32 cellular contexts compared by ENCODE assay signal in genomic region chr15:44045661-44046060, GRCh38.
"Had no signal": no experiment of that assay in that cellular context is flagged by ENCODE, and none has a peak within 500 bp of the region (broad histone marks: within the 10 kb centered on the region; RNA-seq: fewer than 3 reads in every experiment).

No MANE protein-coding gene starts in this region.

- DNase-seq: activated CD4-positive, alpha-beta memory T cell treated with anti-CD3 and anti-CD28 coated beads for 36 hours; activated CD4-positive, alpha-beta T cell treated with anti-CD3 and anti-CD28 coated beads for 36 hours; activated CD4-positive, alpha-beta T cell treated with anti-CD3 and anti-CD28 coated beads, Interleukin-2, amount 10 ng/mL, durations not matched to agents 24 days and 14 days; activated CD4-positive, CD25-positive, alpha-beta regulatory T cell; activated CD4-positive, CD25-positive, alpha-beta regulatory T cell treated with anti-CD3 and anti-CD28 coated beads, Interleukin-2, amount 50 U/mL, for 72 hours; activated CD8-positive, alpha-beta memory T cell treated with anti-CD3 and anti-CD28 coated beads, Interleukin-2, amount 10 ng/mL, durations not matched to agents 7 days and 5 days; activated CD8-positive, alpha-beta memory T cell treated with anti-CD3 and anti-CD28 coated beads, Interleukin-2, amount 50 U/mL, for 4 hours; activated CD8-positive, alpha-beta T cell treated with anti-CD3 and anti-CD28 coated beads, Interleukin-2, amount 10 ng/mL, durations not matched to agents 7 days and 5 days; activated effector memory CD4-positive, alpha-beta T cell treated with Interleukin-2 at 50 U/mL for 16 hours; activated gamma-delta T cell treated with Interleukin-2 at 50 U/mL for 16 hours; activated naive CD4-positive, alpha-beta T cell treated with anti-CD3 and anti-CD28 coated beads, Interleukin-2, amount 50 U/mL, for 16 hours; activated naive CD4-positive, alpha-beta T cell treated with Interleukin-2 at 50 U/mL for 16 hours; activated T-cell treated with anti-CD3 and anti-CD28 coated beads, Interleukin-2, amount 50 U/mL, for 1 hour; activated T-cell treated with anti-CD3 and anti-CD28 coated beads, Interleukin-2, amount 50 U/mL, for 48 hours; central memory CD4-positive, alpha-beta T cell; cerebellar nuclear complex; colonic mucosa; effector CD8-positive, alpha-beta T cell; erythroblast; foreskin keratinocyte; gastrocnemius medialis; glutamatergic neuron; heart left ventricle; T-helper 2 cell had no signal

- H3K9me3 Mint-ChIP-seq: activated CD4-positive, alpha-beta memory T cell treated with anti-CD3 and anti-CD28 coated beads for 36 hours; activated CD4-positive, alpha-beta T cell treated with anti-CD3 and anti-CD28 coated beads, Interleukin-2, amount 10 ng/mL, durations not matched to agents 24 days and 14 days; activated T-helper 1 cell treated with anti-CD3 and anti-CD28 coated beads, Interleukin-12 subunit alpha, Interleukin-12 subunit beta, Interleukin-2, Interleukin-4 antibody, amounts not matched to agents 30 ng/mL and 10 ng/mL and 1 ng/mL, durations not matched to agents 14 hours and 24 hours and 36 hours; dendritic cell treated with granulocyte-macrophage colony-stimulating factor and Interleukin-4, amounts not matched to agents 40 ng/mL and 50 ng/mL, for 4 days had no signal

- H3K4me3 ChIP-seq: ascending aorta, breast epithelium, cardiac muscle cell, colonic mucosa, esophagus muscularis mucosa, gastrocnemius medialis, heart left ventricle had no signal

- H3K36me3 Mint-ChIP-seq: activated CD4-positive, alpha-beta memory T cell treated with anti-CD3 and anti-CD28 coated beads for 36 hours; activated CD8-positive, alpha-beta memory T cell treated with anti-CD3 and anti-CD28 coated beads, Interleukin-2, amount 10 ng/mL, durations not matched to agents 7 days and 5 days; activated naive CD8-positive, alpha-beta T cell had no signal

- H3K27me3 ChIP-seq: ascending aorta, breast epithelium, cardiac muscle cell, colonic mucosa, esophagus muscularis mucosa, foreskin keratinocyte, gastrocnemius medialis, heart left ventricle had no signal

- H3K4me3 Mint-ChIP-seq: activated CD4-positive, alpha-beta memory T cell treated with anti-CD3 and anti-CD28 coated beads for 36 hours; activated CD4-positive, alpha-beta T cell treated with anti-CD3 and anti-CD28 coated beads for 36 hours; activated CD4-positive, alpha-beta T cell treated with anti-CD3 and anti-CD28 coated beads, Interleukin-2, amount 10 ng/mL, durations not matched to agents 24 days and 14 days; activated CD8-positive, alpha-beta memory T cell treated with anti-CD3 and anti-CD28 coated beads, Interleukin-2, amount 10 ng/mL, durations not matched to agents 7 days and 5 days; activated CD8-positive, alpha-beta T cell treated with anti-CD3 and anti-CD28 coated beads, Interleukin-2, amount 10 ng/mL, durations not matched to agents 7 days and 5 days; activated naive CD8-positive, alpha-beta T cell; activated T-helper 1 cell treated with anti-CD3 and anti-CD28 coated beads, Interleukin-12 subunit alpha, Interleukin-12 subunit beta, Interleukin-2, Interleukin-4 antibody, amounts not matched to agents 30 ng/mL and 10 ng/mL and 1 ng/mL, durations not matched to agents 14 hours and 24 hours and 36 hours; brain; dendritic cell treated with granulocyte-macrophage colony-stimulating factor and Interleukin-4, amounts not matched to agents 40 ng/mL and 50 ng/mL, for 4 days had no signal

- H3K27ac Mint-ChIP-seq: activated CD4-positive, alpha-beta memory T cell treated with anti-CD3 and anti-CD28 coated beads for 36 hours; activated CD4-positive, alpha-beta T cell treated with anti-CD3 and anti-CD28 coated beads for 36 hours; activated CD4-positive, alpha-beta T cell treated with anti-CD3 and anti-CD28 coated beads, Interleukin-2, amount 10 ng/mL, durations not matched to agents 24 days and 14 days; activated CD8-positive, alpha-beta memory T cell treated with anti-CD3 and anti-CD28 coated beads, Interleukin-2, amount 10 ng/mL, durations not matched to agents 7 days and 5 days; activated CD8-positive, alpha-beta T cell treated with anti-CD3 and anti-CD28 coated beads, Interleukin-2, amount 10 ng/mL, durations not matched to agents 7 days and 5 days; activated naive CD8-positive, alpha-beta T cell; activated T-helper 1 cell treated with anti-CD3 and anti-CD28 coated beads, Interleukin-12 subunit alpha, Interleukin-12 subunit beta, Interleukin-2, Interleukin-4 antibody, amounts not matched to agents 30 ng/mL and 10 ng/mL and 1 ng/mL, durations not matched to agents 14 hours and 24 hours and 36 hours; brain; dendritic cell treated with granulocyte-macrophage colony-stimulating factor and Interleukin-4, amounts not matched to agents 40 ng/mL and 50 ng/mL, for 4 days had no signal

- H3K27ac ChIP-seq: ascending aorta, breast epithelium, cardiac muscle cell, colonic mucosa, esophagus muscularis mucosa, foreskin keratinocyte, gastrocnemius medialis, heart left ventricle had no signal

- H3K4me1 Mint-ChIP-seq: activated CD8-positive, alpha-beta memory T cell treated with anti-CD3 and anti-CD28 coated beads, Interleukin-2, amount 10 ng/mL, durations not matched to agents 7 days and 5 days had no signal

- H3K36me3 ChIP-seq: ascending aorta, breast epithelium, cardiac muscle cell, colonic mucosa, esophagus muscularis mucosa, gastrocnemius medialis, heart left ventricle had no signal

- H3K9me3 ChIP-seq: ascending aorta, breast epithelium, colonic mucosa, esophagus muscularis mucosa, gastrocnemius medialis had no signal

- H3K4me1 ChIP-seq: breast epithelium, colonic mucosa, esophagus muscularis mucosa, gastrocnemius medialis had no signal

- ATAC-seq: activated CD8-positive, alpha-beta memory T cell treated with anti-CD3 and anti-CD28 coated beads, Interleukin-2, amount 10 ng/mL, durations not matched to agents 7 days and 5 days; activated CD8-positive, alpha-beta T cell treated with anti-CD3 and anti-CD28 coated beads, Interleukin-2, amount 10 ng/mL, durations not matched to agents 7 days and 5 days; foreskin keratinocyte; gastrocnemius medialis; heart left ventricle had no signal
